Comparison of ENCODE assay signal across 1 cellular context in the genomic region with DNA sequence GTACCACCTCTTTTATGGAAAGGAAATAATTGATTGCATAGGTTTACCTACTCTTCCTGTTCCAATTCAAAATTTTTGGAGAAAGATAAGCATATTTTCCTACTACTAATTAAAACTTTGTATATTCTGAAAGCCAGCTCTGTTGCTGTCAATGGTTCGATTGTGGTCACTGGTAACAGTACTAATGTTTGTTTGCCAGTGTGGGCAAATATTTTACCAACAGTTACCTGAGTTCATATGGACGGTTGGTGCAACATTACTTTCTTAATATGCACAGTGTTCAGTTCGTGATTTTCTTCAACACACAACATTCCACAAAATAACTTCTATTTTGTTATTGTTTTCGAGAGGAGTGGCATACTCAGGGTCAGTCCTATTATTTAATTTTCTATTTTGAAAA.
TF ChIP-seq lines count a peak whose summit lies in the region.

No MANE protein-coding gene starts in this region.

TF ChIP-seq in HepG2, 621 proteins besides CTCF, POLR2A, EP300 and RAD21:
- TF ChIP-seq ZNF614 (CRISPR knock-in tag; IDR thresholded peaks at IDR 0.05; ENCODE audit: borderline replicate concordance) (no peak), CCAR2 (optimal IDR thresholded peaks at IDR 0.05; ENCODE audit: low read depth, low read length) (no peak), CBX5 (CRISPR knock-in tag; IDR thresholded peaks at IDR 0.05; ENCODE audit: borderline replicate concordance) (no peak), GATAD2A (CRISPR knock-in tag; IDR thresholded peaks at IDR 0.05) (0 out of 2 replicates have a peak, but pooled peaks have one; percentile 17)
- TF ChIP-seq, protein P1, sequence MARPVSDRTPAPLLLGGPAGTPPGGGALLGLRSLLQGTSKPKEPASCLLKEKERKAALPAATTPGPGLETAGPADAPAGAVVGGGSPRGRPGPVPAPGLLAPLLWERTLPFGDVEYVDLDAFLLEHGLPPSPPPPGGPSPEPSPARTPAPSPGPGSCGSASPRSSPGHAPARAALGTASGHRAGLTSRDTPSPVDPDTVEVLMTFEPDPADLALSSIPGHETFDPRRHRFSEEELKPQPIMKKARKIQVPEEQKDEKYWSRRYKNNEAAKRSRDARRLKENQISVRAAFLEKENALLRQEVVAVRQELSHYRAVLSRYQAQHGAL (CRISPR knock-in tag; IDR thresholded peaks at IDR 0.05; ENCODE audit: not compliant biosample characterization) = no peak
- TF ChIP-seq, protein P2, sequence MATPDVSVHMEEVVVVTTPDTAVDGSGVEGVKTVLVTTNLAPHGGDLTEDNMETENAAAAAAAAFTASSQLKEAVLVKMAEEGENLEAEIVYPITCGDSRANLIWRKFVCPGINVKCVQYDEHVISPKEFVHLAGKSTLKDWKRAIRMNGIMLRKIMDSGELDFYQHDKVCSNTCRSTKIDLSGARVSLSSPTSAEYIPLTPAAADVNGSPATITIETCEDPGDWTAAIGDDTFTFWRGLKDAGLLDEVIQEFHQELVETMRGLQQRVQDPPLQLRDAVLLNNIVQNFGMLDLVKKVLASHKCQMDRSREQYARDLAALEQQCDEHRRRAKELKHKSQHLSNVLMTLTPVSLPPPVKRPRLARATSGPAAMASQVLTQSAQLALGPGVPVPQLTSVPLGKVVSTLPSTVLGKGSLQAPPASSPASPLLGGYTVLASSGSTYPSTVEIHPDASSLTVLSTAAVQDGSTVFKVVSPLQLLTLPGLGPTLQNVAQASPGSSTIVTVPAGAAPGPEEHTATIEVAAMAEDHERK (CRISPR knock-in tag; IDR thresholded peaks at IDR 0.05; ENCODE audit: low read depth) = no peak
- TF ChIP-seq, protein P3, sequence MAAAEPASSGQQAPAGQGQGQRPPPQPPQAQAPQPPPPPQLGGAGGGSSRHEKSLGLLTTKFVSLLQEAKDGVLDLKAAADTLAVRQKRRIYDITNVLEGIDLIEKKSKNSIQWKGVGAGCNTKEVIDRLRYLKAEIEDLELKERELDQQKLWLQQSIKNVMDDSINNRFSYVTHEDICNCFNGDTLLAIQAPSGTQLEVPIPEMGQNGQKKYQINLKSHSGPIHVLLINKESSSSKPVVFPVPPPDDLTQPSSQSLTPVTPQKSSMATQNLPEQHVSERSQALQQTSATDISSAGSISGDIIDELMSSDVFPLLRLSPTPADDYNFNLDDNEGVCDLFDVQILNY (CRISPR knock-in tag; conservative IDR thresholded peaks at IDR 0.05) = no peak
- TF ChIP-seq, protein P4, sequence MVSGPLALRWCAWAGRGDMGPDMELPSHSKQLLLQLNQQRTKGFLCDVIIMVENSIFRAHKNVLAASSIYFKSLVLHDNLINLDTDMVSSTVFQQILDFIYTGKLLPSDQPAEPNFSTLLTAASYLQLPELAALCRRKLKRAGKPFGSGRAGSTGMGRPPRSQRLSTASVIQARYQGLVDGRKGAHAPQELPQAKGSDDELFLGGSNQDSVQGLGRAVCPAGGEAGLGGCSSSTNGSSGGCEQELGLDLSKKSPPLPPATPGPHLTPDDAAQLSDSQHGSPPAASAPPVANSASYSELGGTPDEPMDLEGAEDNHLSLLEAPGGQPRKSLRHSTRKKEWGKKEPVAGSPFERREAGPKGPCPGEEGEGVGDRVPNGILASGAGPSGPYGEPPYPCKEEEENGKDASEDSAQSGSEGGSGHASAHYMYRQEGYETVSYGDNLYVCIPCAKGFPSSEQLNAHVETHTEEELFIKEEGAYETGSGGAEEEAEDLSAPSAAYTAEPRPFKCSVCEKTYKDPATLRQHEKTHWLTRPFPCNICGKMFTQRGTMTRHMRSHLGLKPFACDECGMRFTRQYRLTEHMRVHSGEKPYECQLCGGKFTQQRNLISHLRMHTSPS (CRISPR knock-in tag; IDR thresholded peaks at IDR 0.05; ENCODE audit: low read depth) = no peak
